In the genomic region with DNA sequence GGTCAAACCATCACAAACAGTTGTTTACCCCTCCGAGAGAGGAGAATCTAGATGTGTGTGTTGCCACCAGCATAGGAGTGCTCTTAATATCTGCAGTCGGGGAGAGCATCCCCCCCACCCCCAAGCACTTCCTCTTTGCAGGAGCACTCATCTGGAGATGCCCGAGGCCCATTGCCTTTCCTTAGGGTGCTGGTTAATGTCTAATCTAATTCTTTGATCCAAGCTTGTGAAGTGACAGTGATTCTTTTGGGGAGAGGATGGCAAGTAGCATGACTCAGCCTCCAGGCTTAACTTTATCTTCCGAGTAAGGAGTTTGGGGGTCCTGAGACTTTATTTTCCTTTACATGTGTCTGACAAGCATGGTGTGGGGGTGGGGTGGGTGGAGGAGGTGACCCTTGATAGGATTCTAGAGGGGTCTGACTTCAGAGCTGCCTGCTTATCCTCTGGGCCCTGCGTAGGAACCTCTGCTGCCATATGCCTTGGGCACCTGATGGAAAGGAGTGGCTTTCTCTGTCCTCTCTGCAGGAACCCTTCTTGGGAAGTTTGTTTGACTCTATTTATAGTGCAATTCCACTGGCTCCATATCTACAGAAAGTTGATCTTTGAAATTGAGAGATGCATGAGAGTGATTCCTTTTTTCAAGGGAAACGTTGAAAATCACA, we compare ENCODE assay signal across 30 cellular contexts.
DNase-seq lines count a peak whose midpoint lies in the region; ATAC-seq and TF ChIP-seq lines count a peak whose summit lies in the region.
"Had no signal": no experiment of that assay in that cellular context is flagged by ENCODE, and none has a peak within 500 bp of the region (broad histone marks: within the 10 kb centered on the region; RNA-seq: fewer than 3 reads in every experiment).

No MANE protein-coding gene starts in this region.

- H3K4me2 ChIP-seq in GM23338, result peak overlapping the region; percentile 70
- H3K4me2 ChIP-seq in trophoblast cell (ENCODE audit: low read length), result no peak overlapping the region

- TF ChIP-seq CTCF in GM23338 (conservative IDR thresholded peaks at IDR 0.05; ENCODE audit: low read depth in 2 of 2) (no peak), WTC11 (IDR thresholded peaks at IDR 0.05) (no peak), BE2C (IDR thresholded peaks at IDR 0.05; ENCODE audit: low read depth, low read length) (no peak)

- no peak overlapping the region for H2AFZ ChIP-seq in GM23338
- no peak overlapping the region for H2AFZ ChIP-seq in trophoblast cell (ENCODE audit: insufficient read depth, low read length, poor library complexity)

- H2BK120ac ChIP-seq in trophoblast cell (ENCODE audit: insufficient read depth, low read length, poor library complexity), result no peak overlapping the region

- H3K27ac Mint-ChIP-seq in GM23338, result peak overlapping the region; percentile 89
- H3K27ac Mint-ChIP-seq in WTC11, result peak overlapping the region; percentile 51
- H3K27ac Mint-ChIP-seq: activated naive CD4-positive, alpha-beta T cell treated with anti-CD3 and anti-CD28 coated beads, Interleukin-2, amount 10 ng/mL, durations not matched to agents 7 days and 5 days; activated T-helper 17 cell treated with anti-CD3 and anti-CD28 coated beads, Interleukin-2, amount 50 U/mL, for 72 hours; nephron; stimulated activated memory B cell treated with anti-CD40 and anti-IgM and Interleukin-4, amounts not matched to agents 10 μg/mL and 1 μg/mL and 100 μg/mL, for 72 hours had no signal

- H3K23ac ChIP-seq in trophoblast cell (ENCODE audit: low read length), result no peak overlapping the region

- H3K4me1 ChIP-seq in GM23338 (ENCODE audit: insufficient read depth), result peaks cover 46% of the 10 kb centered on the region
- H3K4me1 ChIP-seq in trophoblast cell (ENCODE audit: control insufficient read depth in 1 of 2, insufficient read depth in 2 of 2, low read length in 2 of 2), result peaks cover 8 to 12% of the 10 kb centered on the region in 2 experiments
- no peaks in the 10 kb centered on the region for H3K4me1 ChIP-seq in BE2C
- H3K4me1 ChIP-seq: lower lobe of right lung, SJSA1, upper lobe of right lung had no signal

- H3K36me3 Mint-ChIP-seq in GM23338 (ENCODE audit: low read depth) (peaks cover 16% of the 10 kb centered on the region), WTC11 (peaks cover 15% of the 10 kb centered on the region)
- H3K36me3 Mint-ChIP-seq: activated naive CD4-positive, alpha-beta T cell treated with anti-CD3 and anti-CD28 coated beads, Interleukin-2, amount 10 ng/mL, durations not matched to agents 7 days and 5 days had no signal

- DNase-seq in GM23338 (ENCODE audit: low spot score) (no peak), WTC11 (ENCODE audit: low spot score) (no peak), islet precursor cell (peak; percentile 55), trophoblast cell (no peak), BE2C (no peak), NCI-H82 (lab: John Stamatoyannopoulos, UW) (no peak), G401 (ENCODE audit: low spot score) (no peak)
- DNase-seq: activated CD4-positive, alpha-beta T cell treated with anti-CD3 and anti-CD28 coated beads for 48 hours; activated naive CD4-positive, alpha-beta T cell treated with anti-CD3 and anti-CD28 coated beads, Interleukin-2, amount 10 ng/mL, durations not matched to agents 7 days and 5 days; COR-L47; effector CD8-positive, alpha-beta T cell; erythroblast; GF-D8; GOT3; Karpas-422; kidney; lower lobe of right lung; MV-4-11; NCI-H1436 treated with DMSO at 0.1 percent for 48 hours; NCI-H748 treated with DMSO at 0.1 percent for 48 hours; T-helper 9 cell; upper lobe of right lung had no signal

- no peaks in the 10 kb centered on the region for H3K79me1 ChIP-seq in trophoblast cell (ENCODE audit: low read length)

- H3K27me3 Mint-ChIP-seq in GM23338 (ENCODE audit: insufficient read depth, low read depth, poor library complexity) (peaks cover 12% of the 10 kb centered on the region), WTC11 (ENCODE audit: low read depth) (no peaks in the 10 kb centered on the region; the same call in 1 of the 2 replicates)
- H3K27me3 Mint-ChIP-seq: activated T-helper 17 cell treated with anti-CD3 and anti-CD28 coated beads, Interleukin-2, amount 50 U/mL, for 72 hours; stimulated activated memory B cell treated with anti-CD40 and anti-IgM and Interleukin-4, amounts not matched to agents 10 μg/mL and 1 μg/mL and 100 μg/mL, for 72 hours had no signal

- H3K4ac ChIP-seq in trophoblast cell (ENCODE audit: low read depth, low read length), result peak overlapping the region; percentile 46

- H4K12ac ChIP-seq in trophoblast cell (ENCODE audit: low read depth, low read length), result no peak overlapping the region

- in situ Hi-C loops in G401 (cut with HindIII; ENCODE audit: low sequenced_read_pairs), result no loop called here

- H4K8ac ChIP-seq in trophoblast cell (ENCODE audit: low read depth, low read length), result no peak overlapping the region

- H3K27ac ChIP-seq in GM23338 (ENCODE audit: low read depth), result peak overlapping the region; percentile 71; the same call in 1 of the 2 replicates
- H3K27ac ChIP-seq in trophoblast cell (ENCODE audit: low read depth, low read length), result no peak overlapping the region
- H3K27ac ChIP-seq: C4-2B, lower lobe of right lung, SJSA1, upper lobe of right lung, VCaP had no signal

- POLR2A ChIA-PET in WTC11 (lab: Charles Lee), result no interaction called here

- H3K9ac ChIP-seq in trophoblast cell (ENCODE audit: low read length), result no peak overlapping the region

- no peaks in the 10 kb centered on the region for H3F3A ChIP-seq in GM23338 (replicated peaks; ENCODE audit: low read depth)

- no peaks in the 10 kb centered on the region; the same call in none of the 2 replicates for H3K36me3 ChIP-seq in GM23338 (ENCODE audit: insufficient read depth)
- peaks cover 10 to 16% of the 10 kb centered on the region in 2 experiments for H3K36me3 ChIP-seq in trophoblast cell (ENCODE audit: control insufficient read depth in 1 of 2, insufficient read depth in 2 of 2, low read length in 2 of 2)
- H3K36me3 ChIP-seq in BE2C, result no peaks in the 10 kb centered on the region
- H3K36me3 ChIP-seq: lower lobe of right lung, upper lobe of right lung had no signal

- peaks cover 3% of the 10 kb centered on the region for H4K20me1 ChIP-seq in GM23338 (replicated peaks; ENCODE audit: insufficient read depth)

- WGBS in trophoblast cell (ENCODE audit: extremely low coverage, insufficient coverage, insufficient read length), result no CpG with 5 or more reads among the region's 6 CpGs

- no peak overlapping the region for H4K91ac ChIP-seq in trophoblast cell (ENCODE audit: low read depth, low read length)

- CTCF ChIA-PET in WTC11 (lab: Charles Lee), result interaction anchor here (0.8 to 2.5 kb wide), 5 partner anchors 10 to 430 kb away, joined by 3 to 15 read pairs (median 7); no protein-coding TSS in a partner anchor

- H3K79me2 ChIP-seq in GM23338 (replicated peaks; ENCODE audit: insufficient read depth) (peaks cover 90% of the 10 kb centered on the region), trophoblast cell (ENCODE audit: control insufficient read depth, insufficient read depth, low read length, poor library complexity) (peaks cover 7% of the 10 kb centered on the region)

- no peaks in the 10 kb centered on the region for H3K27me3 ChIP-seq in GM23338 (ENCODE audit: insufficient read depth)
- H3K27me3 ChIP-seq in trophoblast cell (ENCODE audit: insufficient read depth, low read length), result no peaks in the 10 kb centered on the region
- no peaks in the 10 kb centered on the region for H3K27me3 ChIP-seq in BE2C
- H3K27me3 ChIP-seq: SJSA1, upper lobe of right lung had no signal

- no peaks in the 10 kb centered on the region for H3K9me2 ChIP-seq in GM23338 (ENCODE audit: insufficient read depth)

- no peak overlapping the region for H3K18ac ChIP-seq in trophoblast cell (ENCODE audit: low read length)

- no peak overlapping the region for H3K14ac ChIP-seq in trophoblast cell (ENCODE audit: low read length)

- H2BK12ac ChIP-seq in trophoblast cell (ENCODE audit: low read length), result no peak overlapping the region

- no peak overlapping the region for H2AK5ac ChIP-seq in trophoblast cell (ENCODE audit: low read length)

- H3K4me3 Mint-ChIP-seq in GM23338 (no peak overlapping the region; the same call in 2 of the 3 replicates), WTC11 (no peak overlapping the region)
- H3K4me3 Mint-ChIP-seq: activated naive CD4-positive, alpha-beta T cell treated with anti-CD3 and anti-CD28 coated beads, Interleukin-2, amount 10 ng/mL, durations not matched to agents 7 days and 5 days; activated T-helper 17 cell treated with anti-CD3 and anti-CD28 coated beads, Interleukin-2, amount 50 U/mL, for 72 hours; brain; nephron; stimulated activated memory B cell treated with anti-CD40 and anti-IgM and Interleukin-4, amounts not matched to agents 10 μg/mL and 1 μg/mL and 100 μg/mL, for 72 hours had no signal

- H3K9me3 Mint-ChIP-seq in GM23338 (no peaks in the 10 kb centered on the region), WTC11 (peaks cover 8% of the 10 kb centered on the region)
- H3K9me3 Mint-ChIP-seq: activated naive CD4-positive, alpha-beta T cell treated with anti-CD3 and anti-CD28 coated beads, Interleukin-2, amount 10 ng/mL, durations not matched to agents 7 days and 5 days; activated T-helper 17 cell treated with anti-CD3 and anti-CD28 coated beads, Interleukin-2, amount 50 U/mL, for 72 hours had no signal

- H2BK5ac ChIP-seq in trophoblast cell (ENCODE audit: low read depth, low read length, poor library complexity), result no peak overlapping the region

- ATAC-seq in GM23338, result peak; percentile 28
- ATAC-seq in WTC11, result peak; percentile 12
- ATAC-seq in GM21526 (IDR thresholded peaks at IDR 0.05; ENCODE audit: low FRiP score, unreplicated experiment), result no peak
- ATAC-seq: activated T-helper 17 cell treated with anti-CD3 and anti-CD28 coated beads, Interleukin-2, amount 50 U/mL, for 72 hours; lower lobe of right lung; stimulated activated memory B cell treated with anti-CD40 and anti-IgM and Interleukin-4, amounts not matched to agents 10 μg/mL and 1 μg/mL and 100 μg/mL, for 72 hours; upper lobe of right lung had no signal

- no peak overlapping the region for H3K4me3 ChIP-seq in GM23338
- H3K4me3 ChIP-seq in trophoblast cell (ENCODE audit: low read depth, low read length), result no peak overlapping the region
- H3K4me3 ChIP-seq in BE2C (ENCODE audit: low read depth, low read length), result no peak overlapping the region
- H3K4me3 ChIP-seq: lower lobe of right lung, SJSA1, upper lobe of right lung had no signal

- peaks cover 2% of the 10 kb centered on the region for H3K9me3 ChIP-seq in trophoblast cell (ENCODE audit: insufficient read depth, low read depth, low read length)
- H3K9me3 ChIP-seq in BE2C, result no peaks in the 10 kb centered on the region
- H3K9me3 ChIP-seq: lower lobe of right lung, upper lobe of right lung had no signal

- peaks cover 64% of the 10 kb centered on the region for H3K4me1 Mint-ChIP-seq in GM23338
- peaks cover 69% of the 10 kb centered on the region for H3K4me1 Mint-ChIP-seq in WTC11
- H3K4me1 Mint-ChIP-seq: activated naive CD4-positive, alpha-beta T cell treated with anti-CD3 and anti-CD28 coated beads, Interleukin-2, amount 10 ng/mL, durations not matched to agents 7 days and 5 days; activated T-helper 17 cell treated with anti-CD3 and anti-CD28 coated beads, Interleukin-2, amount 50 U/mL, for 72 hours; nephron had no signal

TF ChIP-seq in GM23338, 12 proteins besides CTCF, POLR2A, EP300 and RAD21 (continues in another document):
- TF ChIP-seq EZH2phosphoT487 (IDR thresholded peaks at IDR 0.05; ENCODE audit: unreplicated experiment), result no peak

TF ChIP-seq in WTC11, 78 proteins besides CTCF, POLR2A, EP300 and RAD21 (continues in another document):
- no peak for TF ChIP-seq CREB1 (CRISPR knock-in tag; IDR thresholded peaks at IDR 0.05)
